1 cellular context compared by ENCODE assay signal in the genomic region with DNA sequence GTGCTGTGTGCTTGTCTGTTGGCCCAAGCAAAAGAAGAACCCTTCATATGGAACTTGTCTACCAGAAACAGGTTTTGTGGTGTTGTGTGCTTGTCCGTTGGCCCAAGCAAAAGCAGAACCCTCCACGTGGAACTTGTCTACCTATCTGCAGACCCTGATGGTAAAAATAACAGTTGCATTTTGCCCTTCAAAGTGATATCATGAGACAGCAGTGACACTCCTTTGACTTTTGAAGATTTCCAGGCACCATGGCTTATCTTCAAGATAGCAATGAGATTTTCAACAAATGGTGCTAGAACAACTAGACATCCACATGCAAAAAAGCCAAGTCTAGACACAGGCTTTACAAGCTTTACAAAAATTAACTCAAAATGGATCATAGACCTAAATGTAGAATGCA.
TF ChIP-seq lines count a peak whose summit lies in the region.

No MANE protein-coding gene starts in this region.

TF ChIP-seq in K562, 482 proteins besides CTCF, POLR2A, EP300 and RAD21 (continued from another document and continues in another):
- TF ChIP-seq, protein P1, sequence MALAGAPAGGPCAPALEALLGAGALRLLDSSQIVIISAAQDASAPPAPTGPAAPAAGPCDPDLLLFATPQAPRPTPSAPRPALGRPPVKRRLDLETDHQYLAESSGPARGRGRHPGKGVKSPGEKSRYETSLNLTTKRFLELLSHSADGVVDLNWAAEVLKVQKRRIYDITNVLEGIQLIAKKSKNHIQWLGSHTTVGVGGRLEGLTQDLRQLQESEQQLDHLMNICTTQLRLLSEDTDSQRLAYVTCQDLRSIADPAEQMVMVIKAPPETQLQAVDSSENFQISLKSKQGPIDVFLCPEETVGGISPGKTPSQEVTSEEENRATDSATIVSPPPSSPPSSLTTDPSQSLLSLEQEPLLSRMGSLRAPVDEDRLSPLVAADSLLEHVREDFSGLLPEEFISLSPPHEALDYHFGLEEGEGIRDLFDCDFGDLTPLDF (CRISPR knock-in tag; IDR thresholded peaks at IDR 0.05), result no peak
- TF ChIP-seq PHF8 (IDR thresholded peaks at IDR 0.05; ENCODE audit: borderline replicate concordance, low read length), result no peak
- TF ChIP-seq, protein P2, sequence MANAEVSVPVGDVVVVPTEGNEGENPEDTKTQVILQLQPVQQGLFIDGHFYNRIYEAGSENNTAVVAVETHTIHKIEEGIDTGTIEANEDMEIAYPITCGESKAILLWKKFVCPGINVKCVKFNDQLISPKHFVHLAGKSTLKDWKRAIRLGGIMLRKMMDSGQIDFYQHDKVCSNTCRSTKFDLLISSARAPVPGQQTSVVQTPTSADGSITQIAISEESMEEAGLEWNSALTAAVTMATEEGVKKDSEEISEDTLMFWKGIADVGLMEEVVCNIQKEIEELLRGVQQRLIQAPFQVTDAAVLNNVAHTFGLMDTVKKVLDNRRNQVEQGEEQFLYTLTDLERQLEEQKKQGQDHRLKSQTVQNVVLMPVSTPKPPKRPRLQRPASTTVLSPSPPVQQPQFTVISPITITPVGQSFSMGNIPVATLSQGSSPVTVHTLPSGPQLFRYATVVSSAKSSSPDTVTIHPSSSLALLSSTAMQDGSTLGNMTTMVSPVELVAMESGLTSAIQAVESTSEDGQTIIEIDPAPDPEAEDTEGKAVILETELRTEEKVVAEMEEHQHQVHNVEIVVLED (CRISPR knock-in tag; IDR thresholded peaks at IDR 0.05), result no peak
- TF ChIP-seq MTA2 (IDR thresholded peaks at IDR 0.05; ENCODE audit: low read depth), result peak; percentile 46; the same call in 1 of the 2 replicates
- TF ChIP-seq HLTF (IDR thresholded peaks at IDR 0.05), result no peak
- TF ChIP-seq CBFA2T3 (IDR thresholded peaks at IDR 0.05), result peak; percentile 93
- TF ChIP-seq NFATC3 (IDR thresholded peaks at IDR 0.05), result no peak
- TF ChIP-seq, protein P3, sequence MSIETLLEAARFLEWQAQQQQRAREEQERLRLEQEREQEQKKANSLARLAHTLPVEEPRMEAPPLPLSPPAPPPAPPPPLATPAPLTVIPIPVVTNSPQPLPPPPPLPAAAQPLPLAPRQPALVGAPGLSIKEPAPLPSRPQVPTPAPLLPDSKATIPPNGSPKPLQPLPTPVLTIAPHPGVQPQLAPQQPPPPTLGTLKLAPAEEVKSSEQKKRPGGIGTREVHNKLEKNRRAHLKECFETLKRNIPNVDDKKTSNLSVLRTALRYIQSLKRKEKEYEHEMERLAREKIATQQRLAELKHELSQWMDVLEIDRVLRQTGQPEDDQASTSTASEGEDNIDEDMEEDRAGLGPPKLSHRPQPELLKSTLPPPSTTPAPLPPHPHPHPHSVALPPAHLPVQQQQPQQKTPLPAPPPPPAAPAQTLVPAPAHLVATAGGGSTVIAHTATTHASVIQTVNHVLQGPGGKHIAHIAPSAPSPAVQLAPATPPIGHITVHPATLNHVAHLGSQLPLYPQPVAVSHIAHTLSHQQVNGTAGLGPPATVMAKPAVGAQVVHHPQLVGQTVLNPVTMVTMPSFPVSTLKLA (conservative IDR thresholded peaks at IDR 0.05), result peak; percentile 43 to 75
- TF ChIP-seq ARNT (IDR thresholded peaks at IDR 0.05), result no peak
- TF ChIP-seq XRCC3 (IDR thresholded peaks at IDR 0.05), result no peak
- TF ChIP-seq ZFP1 (CRISPR knock-in tag; IDR thresholded peaks at IDR 0.05), result no peak
- peak; percentile 44; the same call in 1 of the 2 replicates for TF ChIP-seq DMBX1 (CRISPR knock-in tag; IDR thresholded peaks at IDR 0.05; ENCODE audit: borderline replicate concordance)
- TF ChIP-seq, protein P4, sequence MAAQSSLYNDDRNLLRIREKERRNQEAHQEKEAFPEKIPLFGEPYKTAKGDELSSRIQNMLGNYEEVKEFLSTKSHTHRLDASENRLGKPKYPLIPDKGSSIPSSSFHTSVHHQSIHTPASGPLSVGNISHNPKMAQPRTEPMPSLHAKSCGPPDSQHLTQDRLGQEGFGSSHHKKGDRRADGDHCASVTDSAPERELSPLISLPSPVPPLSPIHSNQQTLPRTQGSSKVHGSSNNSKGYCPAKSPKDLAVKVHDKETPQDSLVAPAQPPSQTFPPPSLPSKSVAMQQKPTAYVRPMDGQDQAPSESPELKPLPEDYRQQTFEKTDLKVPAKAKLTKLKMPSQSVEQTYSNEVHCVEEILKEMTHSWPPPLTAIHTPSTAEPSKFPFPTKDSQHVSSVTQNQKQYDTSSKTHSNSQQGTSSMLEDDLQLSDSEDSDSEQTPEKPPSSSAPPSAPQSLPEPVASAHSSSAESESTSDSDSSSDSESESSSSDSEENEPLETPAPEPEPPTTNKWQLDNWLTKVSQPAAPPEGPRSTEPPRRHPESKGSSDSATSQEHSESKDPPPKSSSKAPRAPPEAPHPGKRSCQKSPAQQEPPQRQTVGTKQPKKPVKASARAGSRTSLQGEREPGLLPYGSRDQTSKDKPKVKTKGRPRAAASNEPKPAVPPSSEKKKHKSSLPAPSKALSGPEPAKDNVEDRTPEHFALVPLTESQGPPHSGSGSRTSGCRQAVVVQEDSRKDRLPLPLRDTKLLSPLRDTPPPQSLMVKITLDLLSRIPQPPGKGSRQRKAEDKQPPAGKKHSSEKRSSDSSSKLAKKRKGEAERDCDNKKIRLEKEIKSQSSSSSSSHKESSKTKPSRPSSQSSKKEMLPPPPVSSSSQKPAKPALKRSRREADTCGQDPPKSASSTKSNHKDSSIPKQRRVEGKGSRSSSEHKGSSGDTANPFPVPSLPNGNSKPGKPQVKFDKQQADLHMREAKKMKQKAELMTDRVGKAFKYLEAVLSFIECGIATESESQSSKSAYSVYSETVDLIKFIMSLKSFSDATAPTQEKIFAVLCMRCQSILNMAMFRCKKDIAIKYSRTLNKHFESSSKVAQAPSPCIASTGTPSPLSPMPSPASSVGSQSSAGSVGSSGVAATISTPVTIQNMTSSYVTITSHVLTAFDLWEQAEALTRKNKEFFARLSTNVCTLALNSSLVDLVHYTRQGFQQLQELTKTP (IDR thresholded peaks at IDR 0.05; ENCODE audit: low read depth in 1 of 2, partially characterized antibody in 2 of 2), result no peak
- TF ChIP-seq ZNF134 (CRISPR knock-in tag; conservative IDR thresholded peaks at IDR 0.05), result no peak
- peak in 1 of 2 experiments; percentile 23; a peak in 1 of 4 replicates for TF ChIP-seq HDAC1 (IDR thresholded peaks at IDR 0.05)
- TF ChIP-seq ZNF212 (CRISPR knock-in tag; IDR thresholded peaks at IDR 0.05), result no peak
- no peak for TF ChIP-seq ZNF586 (CRISPR knock-in tag; conservative IDR thresholded peaks at IDR 0.05)
- TF ChIP-seq, protein P5, sequence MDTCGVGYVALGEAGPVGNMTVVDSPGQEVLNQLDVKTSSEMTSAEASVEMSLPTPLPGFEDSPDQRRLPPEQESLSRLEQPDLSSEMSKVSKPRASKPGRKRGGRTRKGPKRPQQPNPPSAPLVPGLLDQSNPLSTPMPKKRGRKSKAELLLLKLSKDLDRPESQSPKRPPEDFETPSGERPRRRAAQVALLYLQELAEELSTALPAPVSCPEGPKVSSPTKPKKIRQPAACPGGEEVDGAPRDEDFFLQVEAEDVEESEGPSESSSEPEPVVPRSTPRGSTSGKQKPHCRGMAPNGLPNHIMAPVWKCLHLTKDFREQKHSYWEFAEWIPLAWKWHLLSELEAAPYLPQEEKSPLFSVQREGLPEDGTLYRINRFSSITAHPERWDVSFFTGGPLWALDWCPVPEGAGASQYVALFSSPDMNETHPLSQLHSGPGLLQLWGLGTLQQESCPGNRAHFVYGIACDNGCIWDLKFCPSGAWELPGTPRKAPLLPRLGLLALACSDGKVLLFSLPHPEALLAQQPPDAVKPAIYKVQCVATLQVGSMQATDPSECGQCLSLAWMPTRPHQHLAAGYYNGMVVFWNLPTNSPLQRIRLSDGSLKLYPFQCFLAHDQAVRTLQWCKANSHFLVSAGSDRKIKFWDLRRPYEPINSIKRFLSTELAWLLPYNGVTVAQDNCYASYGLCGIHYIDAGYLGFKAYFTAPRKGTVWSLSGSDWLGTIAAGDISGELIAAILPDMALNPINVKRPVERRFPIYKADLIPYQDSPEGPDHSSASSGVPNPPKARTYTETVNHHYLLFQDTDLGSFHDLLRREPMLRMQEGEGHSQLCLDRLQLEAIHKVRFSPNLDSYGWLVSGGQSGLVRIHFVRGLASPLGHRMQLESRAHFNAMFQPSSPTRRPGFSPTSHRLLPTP (IDR thresholded peaks at IDR 0.05; ENCODE audit: borderline replicate concordance, extremely low read depth, insufficient read length), result no peak
- TF ChIP-seq NCOR1 (IDR thresholded peaks at IDR 0.05), result peak; percentile 82
- no peak for TF ChIP-seq EP400 (IDR thresholded peaks at IDR 0.05)
- TF ChIP-seq SETDB1 (IDR thresholded peaks at IDR 0.05; ENCODE audit: low read length), result no peak
- no peak for TF ChIP-seq IRF2 (CRISPR knock-in tag; IDR thresholded peaks at IDR 0.05)
- TF ChIP-seq, protein P6, sequence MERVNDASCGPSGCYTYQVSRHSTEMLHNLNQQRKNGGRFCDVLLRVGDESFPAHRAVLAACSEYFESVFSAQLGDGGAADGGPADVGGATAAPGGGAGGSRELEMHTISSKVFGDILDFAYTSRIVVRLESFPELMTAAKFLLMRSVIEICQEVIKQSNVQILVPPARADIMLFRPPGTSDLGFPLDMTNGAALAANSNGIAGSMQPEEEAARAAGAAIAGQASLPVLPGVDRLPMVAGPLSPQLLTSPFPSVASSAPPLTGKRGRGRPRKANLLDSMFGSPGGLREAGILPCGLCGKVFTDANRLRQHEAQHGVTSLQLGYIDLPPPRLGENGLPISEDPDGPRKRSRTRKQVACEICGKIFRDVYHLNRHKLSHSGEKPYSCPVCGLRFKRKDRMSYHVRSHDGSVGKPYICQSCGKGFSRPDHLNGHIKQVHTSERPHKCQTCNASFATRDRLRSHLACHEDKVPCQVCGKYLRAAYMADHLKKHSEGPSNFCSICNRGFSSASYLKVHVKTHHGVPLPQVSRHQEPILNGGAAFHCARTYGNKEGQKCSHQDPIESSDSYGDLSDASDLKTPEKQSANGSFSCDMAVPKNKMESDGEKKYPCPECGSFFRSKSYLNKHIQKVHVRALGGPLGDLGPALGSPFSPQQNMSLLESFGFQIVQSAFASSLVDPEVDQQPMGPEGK (CRISPR knock-in tag; IDR thresholded peaks at IDR 0.05; ENCODE audit: borderline replicate concordance), result no peak
- TF ChIP-seq, protein P7, sequence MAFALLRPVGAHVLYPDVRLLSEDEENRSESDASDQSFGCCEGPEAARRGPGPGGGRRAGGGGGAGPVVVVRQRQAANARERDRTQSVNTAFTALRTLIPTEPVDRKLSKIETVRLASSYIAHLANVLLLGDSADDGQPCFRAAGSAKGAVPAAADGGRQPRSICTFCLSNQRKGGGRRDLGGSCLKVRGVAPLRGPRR (CRISPR knock-in tag; IDR thresholded peaks at IDR 0.05), result no peak
- TF ChIP-seq, protein P8, sequence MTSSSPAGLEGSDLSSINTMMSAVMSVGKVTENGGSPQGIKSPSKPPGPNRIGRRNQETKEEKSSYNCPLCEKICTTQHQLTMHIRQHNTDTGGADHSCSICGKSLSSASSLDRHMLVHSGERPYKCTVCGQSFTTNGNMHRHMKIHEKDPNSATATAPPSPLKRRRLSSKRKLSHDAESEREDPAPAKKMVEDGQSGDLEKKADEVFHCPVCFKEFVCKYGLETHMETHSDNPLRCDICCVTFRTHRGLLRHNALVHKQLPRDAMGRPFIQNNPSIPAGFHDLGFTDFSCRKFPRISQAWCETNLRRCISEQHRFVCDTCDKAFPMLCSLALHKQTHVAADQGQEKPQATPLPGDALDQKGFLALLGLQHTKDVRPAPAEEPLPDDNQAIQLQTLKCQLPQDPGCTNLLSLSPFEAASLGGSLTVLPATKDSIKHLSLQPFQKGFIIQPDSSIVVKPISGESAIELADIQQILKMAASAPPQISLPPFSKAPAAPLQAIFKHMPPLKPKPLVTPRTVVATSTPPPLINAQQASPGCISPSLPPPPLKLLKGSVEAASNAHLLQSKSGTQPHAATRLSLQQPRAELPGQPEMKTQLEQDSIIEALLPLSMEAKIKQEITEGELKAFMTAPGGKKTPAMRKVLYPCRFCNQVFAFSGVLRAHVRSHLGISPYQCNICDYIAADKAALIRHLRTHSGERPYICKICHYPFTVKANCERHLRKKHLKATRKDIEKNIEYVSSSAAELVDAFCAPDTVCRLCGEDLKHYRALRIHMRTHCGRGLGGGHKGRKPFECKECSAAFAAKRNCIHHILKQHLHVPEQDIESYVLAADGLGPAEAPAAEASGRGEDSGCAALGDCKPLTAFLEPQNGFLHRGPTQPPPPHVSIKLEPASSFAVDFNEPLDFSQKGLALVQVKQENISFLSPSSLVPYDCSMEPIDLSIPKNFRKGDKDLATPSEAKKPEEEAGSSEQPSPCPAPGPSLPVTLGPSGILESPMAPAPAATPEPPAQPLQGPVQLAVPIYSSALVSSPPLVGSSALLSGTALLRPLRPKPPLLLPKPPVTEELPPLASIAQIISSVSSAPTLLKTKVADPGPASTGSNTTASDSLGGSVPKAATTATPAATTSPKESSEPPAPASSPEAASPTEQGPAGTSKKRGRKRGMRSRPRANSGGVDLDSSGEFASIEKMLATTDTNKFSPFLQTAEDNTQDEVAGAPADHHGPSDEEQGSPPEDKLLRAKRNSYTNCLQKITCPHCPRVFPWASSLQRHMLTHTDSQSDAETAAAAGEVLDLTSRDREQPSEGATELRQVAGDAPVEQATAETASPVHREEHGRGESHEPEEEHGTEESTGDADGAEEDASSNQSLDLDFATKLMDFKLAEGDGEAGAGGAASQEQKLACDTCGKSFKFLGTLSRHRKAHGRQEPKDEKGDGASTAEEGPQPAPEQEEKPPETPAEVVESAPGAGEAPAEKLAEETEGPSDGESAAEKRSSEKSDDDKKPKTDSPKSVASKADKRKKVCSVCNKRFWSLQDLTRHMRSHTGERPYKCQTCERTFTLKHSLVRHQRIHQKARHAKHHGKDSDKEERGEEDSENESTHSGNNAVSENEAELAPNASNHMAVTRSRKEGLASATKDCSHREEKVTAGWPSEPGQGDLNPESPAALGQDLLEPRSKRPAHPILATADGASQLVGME (CRISPR knock-in tag; IDR thresholded peaks at IDR 0.05), result no peak
- TF ChIP-seq ZNF551 (CRISPR knock-in tag; IDR thresholded peaks at IDR 0.05), result no peak
- no peak for TF ChIP-seq ZNF780A (CRISPR knock-in tag; IDR thresholded peaks at IDR 0.05)
- TF ChIP-seq ZNF12 (CRISPR knock-in tag; IDR thresholded peaks at IDR 0.05), result no peak
- no peak for TF ChIP-seq PHTF2 (CRISPR knock-in tag; IDR thresholded peaks at IDR 0.05)
- no peak for TF ChIP-seq POU5F1 (IDR thresholded peaks at IDR 0.05; ENCODE audit: borderline replicate concordance, low read depth, low read length, partially characterized antibody)
- TF ChIP-seq ZNF133 (CRISPR knock-in tag; IDR thresholded peaks at IDR 0.05), result no peak
- TF ChIP-seq GABPB2 (CRISPR knock-in tag; conservative IDR thresholded peaks at IDR 0.05), result no peak
- no peak for TF ChIP-seq NONO (IDR thresholded peaks at IDR 0.05; ENCODE audit: low read depth in 2 of 2, low read length in 1 of 2)
- TF ChIP-seq, protein P9, sequence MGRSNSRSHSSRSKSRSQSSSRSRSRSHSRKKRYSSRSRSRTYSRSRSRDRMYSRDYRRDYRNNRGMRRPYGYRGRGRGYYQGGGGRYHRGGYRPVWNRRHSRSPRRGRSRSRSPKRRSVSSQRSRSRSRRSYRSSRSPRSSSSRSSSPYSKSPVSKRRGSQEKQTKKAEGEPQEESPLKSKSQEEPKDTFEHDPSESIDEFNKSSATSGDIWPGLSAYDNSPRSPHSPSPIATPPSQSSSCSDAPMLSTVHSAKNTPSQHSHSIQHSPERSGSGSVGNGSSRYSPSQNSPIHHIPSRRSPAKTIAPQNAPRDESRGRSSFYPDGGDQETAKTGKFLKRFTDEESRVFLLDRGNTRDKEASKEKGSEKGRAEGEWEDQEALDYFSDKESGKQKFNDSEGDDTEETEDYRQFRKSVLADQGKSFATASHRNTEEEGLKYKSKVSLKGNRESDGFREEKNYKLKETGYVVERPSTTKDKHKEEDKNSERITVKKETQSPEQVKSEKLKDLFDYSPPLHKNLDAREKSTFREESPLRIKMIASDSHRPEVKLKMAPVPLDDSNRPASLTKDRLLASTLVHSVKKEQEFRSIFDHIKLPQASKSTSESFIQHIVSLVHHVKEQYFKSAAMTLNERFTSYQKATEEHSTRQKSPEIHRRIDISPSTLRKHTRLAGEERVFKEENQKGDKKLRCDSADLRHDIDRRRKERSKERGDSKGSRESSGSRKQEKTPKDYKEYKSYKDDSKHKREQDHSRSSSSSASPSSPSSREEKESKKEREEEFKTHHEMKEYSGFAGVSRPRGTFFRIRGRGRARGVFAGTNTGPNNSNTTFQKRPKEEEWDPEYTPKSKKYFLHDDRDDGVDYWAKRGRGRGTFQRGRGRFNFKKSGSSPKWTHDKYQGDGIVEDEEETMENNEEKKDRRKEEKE (IDR thresholded peaks at IDR 0.05; ENCODE audit: borderline replicate concordance in 1 of 2, control insufficient read depth in 1 of 2, low read depth in 2 of 2, low read length in 1 of 2), result no peak
